In genomic region chr1:150302907-150303306, GRCh38 we compare ENCODE assay signal across 26 cellular contexts. TPM values are rescaled to one million over a fixed set of nuclear protein-coding genes. Genes with fewer than 3 reads are reported as not detected.
DNase-seq lines count a peak whose midpoint lies in the region; ATAC-seq and TF ChIP-seq lines count a peak whose summit lies in the region.
"Had no signal": no experiment of that assay in that cellular context is flagged by ENCODE, and none has a peak within 500 bp of the region (broad histone marks: within the 10 kb centered on the region; RNA-seq: fewer than 3 reads in every experiment).

No MANE protein-coding gene starts in this region.

- H3K27ac ChIP-seq in CD4-positive, alpha-beta memory T cell (ENCODE audit: low read depth, low read length): no peak overlapping the region
- H3K27ac ChIP-seq in H9 (ENCODE audit: insufficient read length, low read depth, low read length) (peak overlapping the region; percentile 77), iPS DF 6.9 (ENCODE audit: low read length) (peak overlapping the region; percentile 72)
- H3K27ac ChIP-seq: BLaER1, heart right ventricle, PC-9, SK-N-MC, transverse colon had no signal

- H3K4ac ChIP-seq in H9 (ENCODE audit: low read depth, low read length): no peak overlapping the region

- intact Hi-C loops in CD4-positive, alpha-beta memory T cell (cut with micrococcal nuclease): no loop called here

- CTCF ChIA-PET in CD4-positive, alpha-beta memory T cell (lab: Charles Lee; ENCODE audit: partially characterized antibody): no interaction called here

- no peak overlapping the region for H3K14ac ChIP-seq in H9 (ENCODE audit: insufficient read depth, low read length)

- no peak for DNase-seq in CD4-positive, alpha-beta memory T cell
- DNase-seq in H9 (no peak), iPS DF 6.9 (ENCODE audit: low read depth, low spot score) (no peak), NOMO-1 treated with DMSO at 0.1 percent for 48 hours (lab: John Stamatoyannopoulos, UW; ENCODE audit: unreplicated experiment) (no peak), GM03348 (ENCODE audit: low spot score) (no peak)
- DNase-seq: activated CD4-positive, alpha-beta T cell treated with anti-CD3 and anti-CD28 coated beads, Interleukin-2, amount 50 U/mL, for 48 hours; activated CD8-positive, alpha-beta memory T cell treated with anti-CD3 and anti-CD28 coated beads, Interleukin-2, amount 50 U/mL, for 4 hours; DMS153; foreskin melanocyte; heart right ventricle; KBM-7; MM.1S; NCI-H1105 treated with DMSO at 0.1 percent for 48 hours; NCI-H1930; NCI-H2227 treated with DMSO at 0.1 percent for 48 hours; PC-9; stimulated activated CD4-positive, alpha-beta T cell treated with anti-CD3 and anti-CD28 coated beads, Interleukin-4, amount 100 ng/mL, for 1 hour; transverse colon had no signal

- no peaks in the 10 kb centered on the region for H3K27me3 ChIP-seq in CD4-positive, alpha-beta memory T cell (ENCODE audit: insufficient read depth, low read length)
- no peaks in the 10 kb centered on the region for H3K27me3 ChIP-seq in H9 (ENCODE audit: insufficient read depth, low read length)
- no peaks in the 10 kb centered on the region for H3K27me3 ChIP-seq in iPS DF 6.9 (ENCODE audit: control insufficient read depth, insufficient read depth, low read length)
- H3K27me3 ChIP-seq: BLaER1, heart right ventricle, transverse colon had no signal

- POLR2A ChIA-PET in CD4-positive, alpha-beta memory T cell (lab: Charles Lee; ENCODE audit: partially characterized antibody): no interaction called here

- peaks cover 3% of the 10 kb centered on the region for H4K20me1 ChIP-seq in H9 (ENCODE audit: control insufficient read depth, insufficient read depth, insufficient read length)

- H4K5ac ChIP-seq in H9 (ENCODE audit: insufficient read length, low read depth, low read length): no peak overlapping the region

- H3K18ac ChIP-seq in H9 (ENCODE audit: insufficient read length, low read depth, low read length): no peak overlapping the region

- H2AFZ ChIP-seq in H9 (ENCODE audit: low read length): no peak overlapping the region
- H2AFZ ChIP-seq: PC-9 had no signal

- no peak overlapping the region for H2BK120ac ChIP-seq in H9 (ENCODE audit: low read depth, low read length, poor library complexity, severe bottlenecking)

- no peak overlapping the region for H2BK20ac ChIP-seq in H9 (ENCODE audit: low read depth, low read length, poor library complexity, severe bottlenecking)

- H3K79me1 ChIP-seq in H9 (ENCODE audit: insufficient read depth, low read depth, low read length, poor library complexity, severe bottlenecking): no peaks in the 10 kb centered on the region

- no peak overlapping the region for H2BK15ac ChIP-seq in H9 (ENCODE audit: low read depth, low read length)

- H2BK12ac ChIP-seq in H9 (ENCODE audit: insufficient read length, low read depth, low read length): no peak overlapping the region

- H3K23me2 ChIP-seq in H9 (ENCODE audit: insufficient read length, low read depth, low read length, poor library complexity, severe bottlenecking): no peaks in the 10 kb centered on the region

- no peak overlapping the region for H3K4me3 Mint-ChIP-seq in CD4-positive, alpha-beta memory T cell
- H3K4me3 Mint-ChIP-seq in H9: peak overlapping the region; percentile 28 to 46; a peak in 4 of 5 replicates
- no peak overlapping the region for H3K4me3 Mint-ChIP-seq in brain
- H3K4me3 Mint-ChIP-seq: activated naive CD4-positive, alpha-beta T cell treated with anti-CD3 and anti-CD28 coated beads, Interleukin-2, amount 50 U/mL, for 24 hours; dendritic cell treated with granulocyte-macrophage colony-stimulating factor and Interleukin-4, amounts not matched to agents 40 ng/mL and 50 ng/mL, for 4 days had no signal

- no peak overlapping the region for H3K9ac ChIP-seq in H9 (ENCODE audit: extremely low read depth, insufficient read length, low read length)
- H3K9ac ChIP-seq: BLaER1 had no signal

- peaks cover 19 to 48% of the 10 kb centered on the region in 2 donors for H3K36me3 Mint-ChIP-seq in CD4-positive, alpha-beta memory T cell
- H3K36me3 Mint-ChIP-seq in H9 (ENCODE audit: insufficient read depth in 1 of 3, low read depth in 3 of 3) (peaks cover 51 to 92% (median 72%) of the 10 kb centered on the region in 3 experiments), brain (peaks cover 62% of the 10 kb centered on the region)

- peaks cover 11% of the 10 kb centered on the region for H3K36me3 ChIP-seq in CD4-positive, alpha-beta memory T cell (ENCODE audit: insufficient read depth, low read length)
- peaks cover 10% of the 10 kb centered on the region; the same call in 1 of the 2 replicates for H3K36me3 ChIP-seq in iPS DF 6.9 (ENCODE audit: control insufficient read depth, insufficient read depth, low read length)

- no peak overlapping the region for H2AK5ac ChIP-seq in H9 (ENCODE audit: insufficient read length, low read length)

- H3T11ph ChIP-seq in H9 (ENCODE audit: low read length): no peak overlapping the region

- peak overlapping the region in 4 of 7 donors; percentile 10 to 64 (median 20) for H3K27ac Mint-ChIP-seq in CD4-positive, alpha-beta memory T cell
- H3K27ac Mint-ChIP-seq in H9 (peak overlapping the region; percentile 29 to 96 (median 92); a peak in 6 of 7 replicates), brain (peak overlapping the region in 4 of 5 experiments; percentile 16 to 85 (median 57))
- H3K27ac Mint-ChIP-seq: dendritic cell treated with granulocyte-macrophage colony-stimulating factor and Interleukin-4, amounts not matched to agents 40 ng/mL and 50 ng/mL, for 4 days had no signal

- no peak overlapping the region for H3K4me3 ChIP-seq in CD4-positive, alpha-beta memory T cell (ENCODE audit: low read length in 2 of 2)
- H3K4me3 ChIP-seq in iPS DF 6.9 (ENCODE audit: low read length): no peak overlapping the region
- H3K4me3 ChIP-seq: BLaER1, heart right ventricle, PC-9, SK-N-MC, transverse colon had no signal

- no peak overlapping the region for H3K23ac ChIP-seq in H9 (ENCODE audit: insufficient read length, low read depth, low read length)

- no peak overlapping the region for H4K8ac ChIP-seq in H9 (replicated peaks; ENCODE audit: insufficient read length, low read depth, low read length)

- no CpG with 5 or more reads among the region's 2 CpGs for WGBS in H9 (ENCODE audit: extremely low coverage, insufficient read length, low lambda C conversion rate)
- WGBS in iPS DF 6.9 (ENCODE audit: insufficient coverage, insufficient read length): no CpG with 5 or more reads among the region's 2 CpGs

- H3K9me3 ChIP-seq in CD4-positive, alpha-beta memory T cell (ENCODE audit: control insufficient read depth in 1 of 2, low read length in 2 of 2): no peaks in the 10 kb centered on the region
- H3K9me3 ChIP-seq in H9 (ENCODE audit: control insufficient read depth, low read depth, low read length) (no peaks in the 10 kb centered on the region), iPS DF 6.9 (ENCODE audit: control insufficient read depth, insufficient read depth, low read length) (no peaks in the 10 kb centered on the region)
- H3K9me3 ChIP-seq: BLaER1, heart right ventricle, transverse colon had no signal

- no peaks in the 10 kb centered on the region for H3K9me3 Mint-ChIP-seq in CD4-positive, alpha-beta memory T cell
- no peaks in the 10 kb centered on the region for H3K9me3 Mint-ChIP-seq in H9
- no peaks in the 10 kb centered on the region for H3K9me3 Mint-ChIP-seq in brain
- H3K9me3 Mint-ChIP-seq: activated naive CD4-positive, alpha-beta T cell treated with anti-CD3 and anti-CD28 coated beads, Interleukin-2, amount 50 U/mL, for 24 hours; dendritic cell treated with granulocyte-macrophage colony-stimulating factor and Interleukin-4, amounts not matched to agents 40 ng/mL and 50 ng/mL, for 4 days had no signal

- H2BK5ac ChIP-seq in H9 (ENCODE audit: insufficient read length, low read length): no peak overlapping the region

- no peak overlapping the region for H3K56ac ChIP-seq in H9 (ENCODE audit: insufficient read length, low read depth, low read length)

- no peaks in the 10 kb centered on the region for H3K79me2 ChIP-seq in H9 (ENCODE audit: insufficient read depth, low read length)

- no peaks in the 10 kb centered on the region for H3K4me1 ChIP-seq in CD4-positive, alpha-beta memory T cell (ENCODE audit: insufficient read depth, low read length)
- H3K4me1 ChIP-seq in H9 (ENCODE audit: insufficient read depth, low read length) (peaks cover 7% of the 10 kb centered on the region; the same call in 1 of the 2 replicates), iPS DF 6.9 (ENCODE audit: control insufficient read depth, insufficient read depth, low read length) (peaks cover 1% of the 10 kb centered on the region; the same call in 1 of the 2 replicates)
- H3K4me1 ChIP-seq: BLaER1, heart right ventricle had no signal

- H3K27me3 Mint-ChIP-seq in CD4-positive, alpha-beta memory T cell: no peaks in the 10 kb centered on the region
- H3K27me3 Mint-ChIP-seq in H9 (ENCODE audit: low read depth) (no peaks in the 10 kb centered on the region), brain (no peaks in the 10 kb centered on the region)
- H3K27me3 Mint-ChIP-seq: activated naive CD4-positive, alpha-beta T cell treated with anti-CD3 and anti-CD28 coated beads, Interleukin-2, amount 50 U/mL, for 24 hours; dendritic cell treated with granulocyte-macrophage colony-stimulating factor and Interleukin-4, amounts not matched to agents 40 ng/mL and 50 ng/mL, for 4 days had no signal

- H3K4me1 Mint-ChIP-seq in CD4-positive, alpha-beta memory T cell: peaks cover 0 to 8% (median 2%) of the 10 kb centered on the region in 4 donors
- peaks cover 25 to 30% of the 10 kb centered on the region in 2 experiments for H3K4me1 Mint-ChIP-seq in H9
- H3K4me1 Mint-ChIP-seq in brain: peaks cover 10% of the 10 kb centered on the region

- no peak for ATAC-seq in HG02885 (IDR thresholded peaks at IDR 0.05; ENCODE audit: poor library complexity, unreplicated experiment)
- ATAC-seq: HCT116, left lobe of liver had no signal

- H4K91ac ChIP-seq in H9 (ENCODE audit: insufficient read length, low read depth, low read length): no peak overlapping the region

- peak overlapping the region; percentile 47 for H3K4me2 ChIP-seq in H9 (ENCODE audit: insufficient read depth, insufficient read length, low read length)
- H3K4me2 ChIP-seq: BLaER1, PC-9 had no signal

- no peak for TF ChIP-seq CTCF in H9 (conservative IDR thresholded peaks at IDR 0.05)
- TF ChIP-seq CTCF in brain (conservative IDR thresholded peaks at IDR 0.05): no peak

RNA-seq across cellular contexts. Expression of gene MRPS21, which starts 9.2 kb away (rescaled TPM):
- total RNA-seq in CD4-positive, alpha-beta memory T cell: 10 to 100 TPM; 62.9 to 68.7 TPM
- polyA plus RNA-seq in CD4-positive, alpha-beta memory T cell: 10 to 100 TPM; 68.2 to 89.4 TPM
- total RNA-seq in H9 (2021): 113 and 114 TPM in 2 replicates
- 95.8 TPM for polyA plus RNA-seq in brain (ENCODE audit: insufficient read depth, low read depth, low replicate concordance)

RNA-seq across cellular contexts. Expression of gene PRPF3, which starts 18.4 kb away (rescaled TPM):
- total RNA-seq in CD4-positive, alpha-beta memory T cell: 100 to 1,000 TPM; 131 to 139 TPM
- 10 to 100 TPM in 1 of 2 donors, 1 to 10 TPM in 1; 8.6 to 24.3 TPM for polyA plus RNA-seq in CD4-positive, alpha-beta memory T cell
- total RNA-seq in H9 (2021): 82.3 and 86.1 TPM in 2 replicates
- 56.6 TPM for polyA plus RNA-seq in brain (ENCODE audit: insufficient read depth, low read depth, low replicate concordance)

RNA-seq across cellular contexts. Expression of gene CIART, which starts 20.6 kb away (rescaled TPM):
- under 1 TPM; 0.67 to 0.94 TPM for total RNA-seq in CD4-positive, alpha-beta memory T cell
- 1 to 10 TPM in 1 of 2 donors, under 1 TPM in 1; 0.36 to 2.6 TPM for polyA plus RNA-seq in CD4-positive, alpha-beta memory T cell
- 15.6 TPM in 2 replicates for total RNA-seq in H9 (2021)
- polyA plus RNA-seq in brain (ENCODE audit: insufficient read depth, low read depth, low replicate concordance): 32.5 TPM

RNA-seq across cellular contexts. Expression of gene C1orf54, which starts 30.3 kb away (rescaled TPM):
- total RNA-seq in CD4-positive, alpha-beta memory T cell: 1 to 10 TPM; 2.5 to 3.4 TPM
- polyA plus RNA-seq in CD4-positive, alpha-beta memory T cell: 1 to 10 TPM; 5.3 to 7.4 TPM
- total RNA-seq in H9 (2021): 20.8 and 21.3 TPM in 2 replicates
- 13.0 TPM for polyA plus RNA-seq in brain (ENCODE audit: insufficient read depth, low read depth, low replicate concordance)

RNA-seq across cellular contexts. Expression of gene APH1A, which starts 34.1 kb away (rescaled TPM):
- total RNA-seq in CD4-positive, alpha-beta memory T cell: 100 to 1,000 TPM; 118 to 120 TPM
- 10 to 100 TPM; 45.1 to 72.0 TPM for polyA plus RNA-seq in CD4-positive, alpha-beta memory T cell
- 113 and 115 TPM in 2 replicates for total RNA-seq in H9 (2021)
- 179 TPM for polyA plus RNA-seq in brain (ENCODE audit: insufficient read depth, low read depth, low replicate concordance)

Comparison
In these comparisons a context has a peak if more than half of its experiments do, and no peak if none do; other contexts are left out.
1. H3K27ac Mint-ChIP-seq: peak in every context shown above with its lines; median percentile 92 in H9; 57 in brain; 20 in CD4-positive, alpha-beta memory T cell.
2. H3K4me3 Mint-ChIP-seq: peak in H9 (2 of 2); none in CD4-positive, alpha-beta memory T cell (0 of 8) and brain (0 of 5).